Comparison of ENCODE assay signal across 28 cellular contexts in the genomic region with DNA sequence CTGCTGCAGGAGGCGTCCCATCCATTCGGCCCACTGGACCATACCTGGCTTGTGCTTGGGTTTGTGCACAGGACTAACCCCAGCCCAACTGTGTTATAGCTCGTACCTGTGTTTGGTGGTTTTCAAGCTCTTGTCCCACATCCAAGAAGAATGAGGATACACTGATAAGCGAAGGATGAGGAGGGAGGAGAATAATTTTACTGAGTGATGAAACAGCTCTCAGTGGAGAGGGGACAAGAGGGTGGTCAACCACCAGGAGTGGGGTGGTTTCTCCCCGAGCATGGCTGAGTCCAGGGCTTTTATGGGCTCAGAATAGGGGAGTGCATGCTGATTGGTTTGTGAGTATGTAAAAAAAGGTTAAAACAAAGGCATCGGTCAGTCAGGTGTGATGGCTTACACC. TPM values are rescaled to one million over a fixed set of nuclear protein-coding genes. Genes with fewer than 3 reads are reported as not detected.
"Had no signal": no experiment of that assay in that cellular context is flagged by ENCODE, and none has a peak within 500 bp of the region (broad histone marks: within the 10 kb centered on the region; RNA-seq: fewer than 3 reads in every experiment).

No MANE protein-coding gene starts in this region.

- H3K4me1 Mint-ChIP-seq: mesothelial cell of epicardium; naive thymus-derived CD8-positive, alpha-beta T cell had no signal

- H3K27me3 Mint-ChIP-seq: naive B cell; naive thymus-derived CD8-positive, alpha-beta T cell had no signal

- DNase-seq: dermis blood vessel endothelial cell; dorsolateral prefrontal cortex; effector CD4-positive, alpha-beta T cell; effector memory CD4-positive, alpha-beta T cell; esophagus squamous epithelium; foreskin fibroblast; foreskin melanocyte; gastrocnemius medialis; glutamatergic neuron; head of caudate nucleus; heart right ventricle; hippocampal formation; left cardiac atrium; left lung; left ventricle myocardium superior; lower lobe of right lung; mesenchymal stem cell; mucosa of descending colon; naive B cell; naive thymus-derived CD8-positive, alpha-beta T cell had no signal

- H3K27ac Mint-ChIP-seq: mesothelial cell of epicardium had no signal

- H3K36me3 ChIP-seq: esophagus squamous epithelium, gastrocnemius medialis, heart right ventricle, left lung, lower lobe of right lung had no signal

- ATAC-seq: esophagus mucosa; gastrocnemius medialis; heart right ventricle; left cardiac atrium; left lung; left ventricle myocardium superior; lower lobe of right lung; mucosa of descending colon; naive thymus-derived CD8-positive, alpha-beta T cell had no signal

- H3K27ac ChIP-seq: coronary artery, dorsolateral prefrontal cortex, epithelial cell of prostate, esophagus squamous epithelium, gastrocnemius medialis, heart right ventricle, left lung, lower lobe of right lung had no signal

- H3K4me3 Mint-ChIP-seq: mesothelial cell of epicardium; naive B cell; naive thymus-derived CD8-positive, alpha-beta T cell had no signal

- H3K4me3 ChIP-seq: coronary artery, dorsolateral prefrontal cortex, esophagus squamous epithelium, gastrocnemius medialis, heart right ventricle, left lung, lower lobe of right lung, mucosa of descending colon had no signal

- H3K9me3 ChIP-seq: gastrocnemius medialis, mucosa of descending colon had no signal

- H3K4me1 ChIP-seq: esophagus squamous epithelium, gastrocnemius medialis, left lung, lower lobe of right lung had no signal

- H3K36me3 Mint-ChIP-seq: mesothelial cell of epicardium had no signal

RNA-seq across cellular contexts. Expression of a gene that starts 17.0 kb away (rescaled TPM):
- total RNA-seq: esophagus squamous epithelium; gastrocnemius medialis; glomerular endothelial cell; kidney epithelial cell; lung microvascular endothelial cell; myocyte; naive thymus-derived CD8-positive, alpha-beta T cell had no signal
